8 cellular contexts compared by ENCODE assay signal in genomic region chr11:615453-616319, GRCh38. TPM values are rescaled to one million over a fixed set of nuclear protein-coding genes. Genes with fewer than 3 reads are reported as not detected.
DNase-seq lines count a peak whose midpoint lies in the region; ATAC-seq and TF ChIP-seq lines count a peak whose summit lies in the region.

Gene IRF7 (minus strand): TSS chr11:615950. CDS start chr11:615364, 586 bp downstream.

- H3K27ac ChIP-seq in RWPE1: peak within 1 kb of the TSS; percentile 88

- ATAC-seq in GM21529 (IDR thresholded peaks at IDR 0.05; ENCODE audit: unreplicated experiment): peak; percentile 87
- peak; percentile 84 for ATAC-seq in stimulated activated naive CD8-positive, alpha-beta T cell treated with anti-CD3 and anti-CD28 coated beads, Interleukin-15, Interleukin-2, amounts not matched to agents 100 U/mL and 50 U/mL, for 24 hours

- peak within 1 kb of the TSS; percentile 60 for H3K4me3 ChIP-seq in Jurkat, Clone E6-1 (ENCODE audit: low read length)

- H3K4me3 Mint-ChIP-seq in activated T-helper 2 cell treated with anti-CD3 and anti-CD28 coated beads, Interferon-gamma antibody, Interleukin-2, Interleukin-4, amounts not matched to agents 10 μg/mL and 5 μg/mL and 100 μg/mL, durations not matched to agents 14 hours and 24 hours and 36 hours (ENCODE audit: low read depth): peak within 1 kb of the TSS; percentile 85
- peak within 1 kb of the TSS; percentile 82 to 83 (median 82) for H3K4me3 Mint-ChIP-seq in nephron

- intact Hi-C loops in activated T-helper 2 cell treated with anti-CD3 and anti-CD28 coated beads, Interferon-gamma antibody, Interleukin-2, Interleukin-4, amounts not matched to agents 10 μg/mL and 5 μg/mL and 100 μg/mL, durations not matched to agents 14 hours and 24 hours and 36 hours (cut with micrococcal nuclease): loop anchor here (10.0 kb wide), 1 partner anchor 109 kb away; no protein-coding TSS in a partner anchor

- H3K9me3 Mint-ChIP-seq in activated T-helper 2 cell treated with anti-CD3 and anti-CD28 coated beads, Interferon-gamma antibody, Interleukin-2, Interleukin-4, amounts not matched to agents 10 μg/mL and 5 μg/mL and 100 μg/mL, durations not matched to agents 14 hours and 24 hours and 36 hours: no peaks in the 10 kb centered on the region
- H3K9me3 Mint-ChIP-seq in nephron: no peaks in the 10 kb centered on the region

- peak; percentile 64 for DNase-seq in DMS114 treated with DMSO at 0.1 percent for 48 hours (lab: John Stamatoyannopoulos, UW; ENCODE audit: unreplicated experiment)
- peak; percentile 68 for DNase-seq in Jurkat, Clone E6-1 (ENCODE audit: low read depth, low spot score)
- peak; percentile 85 for DNase-seq in RWPE1 (ENCODE audit: low spot score)
- peak; percentile 85 for DNase-seq in activated T-helper 2 cell treated with anti-CD3 and anti-CD28 coated beads, Interferon-gamma antibody, Interleukin-2, Interleukin-4, amounts not matched to agents 10 μg/mL and 5 μg/mL and 100 μg/mL, durations not matched to agents 14 hours and 24 hours and 36 hours (ENCODE audit: low spot score)
- peak; percentile 84 for DNase-seq in fibroblast of peridontal ligament (ENCODE audit: extremely low read depth)
- DNase-seq in stimulated activated naive CD8-positive, alpha-beta T cell treated with anti-CD3 and anti-CD28 coated beads, Interleukin-15, Interleukin-2, amounts not matched to agents 100 U/mL and 50 U/mL, for 24 hours: peak; percentile 89

- peaks cover 8% of the 10 kb centered on the region for H3K4me1 Mint-ChIP-seq in activated T-helper 2 cell treated with anti-CD3 and anti-CD28 coated beads, Interferon-gamma antibody, Interleukin-2, Interleukin-4, amounts not matched to agents 10 μg/mL and 5 μg/mL and 100 μg/mL, durations not matched to agents 14 hours and 24 hours and 36 hours (ENCODE audit: low read depth)
- H3K4me1 Mint-ChIP-seq in nephron: peaks cover 14% of the 10 kb centered on the region

- H3K27me3 Mint-ChIP-seq in activated T-helper 2 cell treated with anti-CD3 and anti-CD28 coated beads, Interferon-gamma antibody, Interleukin-2, Interleukin-4, amounts not matched to agents 10 μg/mL and 5 μg/mL and 100 μg/mL, durations not matched to agents 14 hours and 24 hours and 36 hours (ENCODE audit: low read depth): no peaks in the 10 kb centered on the region
- no peaks in the 10 kb centered on the region for H3K27me3 Mint-ChIP-seq in nephron (ENCODE audit: low read depth)

- TF ChIP-seq CTCF in RWPE1 (conservative IDR thresholded peaks at IDR 0.05; ENCODE audit: low read depth): no peak
- no peak for TF ChIP-seq CTCF in nephron (IDR thresholded peaks at IDR 0.05; ENCODE audit: unreplicated experiment in 3 of 3)

- POLR2A ChIA-PET in RWPE1 (lab: Yijun Ruan, JAX; ENCODE audit: low non-redundant PET): interaction anchor here (0.7 to 0.8 kb wide), 2 partner anchors 8 to 9 kb away, joined by 3 read pairs; no protein-coding TSS in a partner anchor

- peaks cover 23% of the 10 kb centered on the region for H3K36me3 Mint-ChIP-seq in activated T-helper 2 cell treated with anti-CD3 and anti-CD28 coated beads, Interferon-gamma antibody, Interleukin-2, Interleukin-4, amounts not matched to agents 10 μg/mL and 5 μg/mL and 100 μg/mL, durations not matched to agents 14 hours and 24 hours and 36 hours (ENCODE audit: low read depth)
- peaks cover 11% of the 10 kb centered on the region for H3K36me3 Mint-ChIP-seq in nephron (ENCODE audit: low read depth)

- peak within 1 kb of the TSS; percentile 69 for H3K27ac Mint-ChIP-seq in activated T-helper 2 cell treated with anti-CD3 and anti-CD28 coated beads, Interferon-gamma antibody, Interleukin-2, Interleukin-4, amounts not matched to agents 10 μg/mL and 5 μg/mL and 100 μg/mL, durations not matched to agents 14 hours and 24 hours and 36 hours
- H3K27ac Mint-ChIP-seq in nephron: peak within 1 kb of the TSS in 2 of 3 experiments; percentile 63 to 68

- CTCF ChIA-PET in RWPE1 (lab: Yijun Ruan, JAX): no interaction called here

RNA-seq across cellular contexts. Expression of gene IRF7, which starts in this region (rescaled TPM):
- polyA plus RNA-seq in Jurkat, Clone E6-1 (2012; ENCODE audit: insufficient read depth, insufficient read length): 8.3 TPM
- 26.8 and 30.3 TPM in 2 replicates for total RNA-seq in activated T-helper 2 cell treated with anti-CD3 and anti-CD28 coated beads, Interferon-gamma antibody, Interleukin-2, Interleukin-4, amounts not matched to agents 10 μg/mL and 5 μg/mL and 100 μg/mL, durations not matched to agents 14 hours and 24 hours and 36 hours

Comparison
In these comparisons a context has a peak if more than half of its experiments do, and no peak if none do; other contexts are left out.
1. Peak in every context shown above with its lines: DNase-seq, ATAC-seq, H3K4me3 ChIP-seq and H3K27ac ChIP-seq.